Comparison of ENCODE assay signal across 2 cellular contexts in the genomic region with DNA sequence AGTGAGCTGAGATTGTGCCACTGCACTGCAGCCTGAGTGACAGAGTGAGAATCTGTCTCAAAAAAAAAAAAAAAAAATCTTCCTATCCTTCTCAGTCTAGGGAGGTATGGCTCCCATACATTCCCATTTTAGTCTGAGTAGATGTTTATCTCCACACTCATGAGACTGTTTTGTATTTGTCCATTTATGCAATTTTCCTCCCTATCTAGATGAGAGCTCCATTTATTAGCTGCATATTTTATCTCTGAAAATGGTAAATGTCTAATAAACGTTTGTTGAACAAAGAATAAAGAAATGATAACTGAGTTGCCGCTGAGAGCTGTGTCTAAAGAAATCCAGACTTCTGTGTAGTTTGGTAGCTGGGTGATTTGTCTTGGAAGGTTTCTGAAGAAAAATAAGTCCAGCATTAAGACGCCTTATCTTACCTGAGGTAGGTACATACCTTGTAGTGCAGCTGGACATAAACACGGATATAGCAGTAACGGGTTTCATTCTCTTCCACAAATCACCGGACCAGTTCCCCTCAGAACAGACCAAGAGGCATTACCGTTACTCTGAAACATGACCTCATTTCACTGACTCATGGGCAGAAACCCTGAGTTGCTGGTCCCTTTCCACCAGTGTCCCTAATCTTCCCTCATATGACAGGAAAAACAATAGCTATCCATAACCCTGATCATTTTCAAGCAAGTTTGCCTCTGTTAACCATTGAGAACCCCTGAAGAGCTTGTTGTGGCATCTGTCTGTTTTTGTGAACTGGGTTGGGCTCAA.
TF ChIP-seq lines count a peak whose summit lies in the region.

No MANE protein-coding gene starts in this region.

TF ChIP-seq in GM23338, 12 proteins besides CTCF, POLR2A, EP300 and RAD21 (continued from another document and continues in another):
- no peak for TF ChIP-seq POLR2AphosphoS5 (IDR thresholded peaks at IDR 0.05; ENCODE audit: low read depth)
- TF ChIP-seq NANOG (IDR thresholded peaks at IDR 0.05; ENCODE audit: borderline replicate concordance) = no peak
- TF ChIP-seq ETS1 (IDR thresholded peaks at IDR 0.05) = no peak
- TF ChIP-seq, protein P1, sequence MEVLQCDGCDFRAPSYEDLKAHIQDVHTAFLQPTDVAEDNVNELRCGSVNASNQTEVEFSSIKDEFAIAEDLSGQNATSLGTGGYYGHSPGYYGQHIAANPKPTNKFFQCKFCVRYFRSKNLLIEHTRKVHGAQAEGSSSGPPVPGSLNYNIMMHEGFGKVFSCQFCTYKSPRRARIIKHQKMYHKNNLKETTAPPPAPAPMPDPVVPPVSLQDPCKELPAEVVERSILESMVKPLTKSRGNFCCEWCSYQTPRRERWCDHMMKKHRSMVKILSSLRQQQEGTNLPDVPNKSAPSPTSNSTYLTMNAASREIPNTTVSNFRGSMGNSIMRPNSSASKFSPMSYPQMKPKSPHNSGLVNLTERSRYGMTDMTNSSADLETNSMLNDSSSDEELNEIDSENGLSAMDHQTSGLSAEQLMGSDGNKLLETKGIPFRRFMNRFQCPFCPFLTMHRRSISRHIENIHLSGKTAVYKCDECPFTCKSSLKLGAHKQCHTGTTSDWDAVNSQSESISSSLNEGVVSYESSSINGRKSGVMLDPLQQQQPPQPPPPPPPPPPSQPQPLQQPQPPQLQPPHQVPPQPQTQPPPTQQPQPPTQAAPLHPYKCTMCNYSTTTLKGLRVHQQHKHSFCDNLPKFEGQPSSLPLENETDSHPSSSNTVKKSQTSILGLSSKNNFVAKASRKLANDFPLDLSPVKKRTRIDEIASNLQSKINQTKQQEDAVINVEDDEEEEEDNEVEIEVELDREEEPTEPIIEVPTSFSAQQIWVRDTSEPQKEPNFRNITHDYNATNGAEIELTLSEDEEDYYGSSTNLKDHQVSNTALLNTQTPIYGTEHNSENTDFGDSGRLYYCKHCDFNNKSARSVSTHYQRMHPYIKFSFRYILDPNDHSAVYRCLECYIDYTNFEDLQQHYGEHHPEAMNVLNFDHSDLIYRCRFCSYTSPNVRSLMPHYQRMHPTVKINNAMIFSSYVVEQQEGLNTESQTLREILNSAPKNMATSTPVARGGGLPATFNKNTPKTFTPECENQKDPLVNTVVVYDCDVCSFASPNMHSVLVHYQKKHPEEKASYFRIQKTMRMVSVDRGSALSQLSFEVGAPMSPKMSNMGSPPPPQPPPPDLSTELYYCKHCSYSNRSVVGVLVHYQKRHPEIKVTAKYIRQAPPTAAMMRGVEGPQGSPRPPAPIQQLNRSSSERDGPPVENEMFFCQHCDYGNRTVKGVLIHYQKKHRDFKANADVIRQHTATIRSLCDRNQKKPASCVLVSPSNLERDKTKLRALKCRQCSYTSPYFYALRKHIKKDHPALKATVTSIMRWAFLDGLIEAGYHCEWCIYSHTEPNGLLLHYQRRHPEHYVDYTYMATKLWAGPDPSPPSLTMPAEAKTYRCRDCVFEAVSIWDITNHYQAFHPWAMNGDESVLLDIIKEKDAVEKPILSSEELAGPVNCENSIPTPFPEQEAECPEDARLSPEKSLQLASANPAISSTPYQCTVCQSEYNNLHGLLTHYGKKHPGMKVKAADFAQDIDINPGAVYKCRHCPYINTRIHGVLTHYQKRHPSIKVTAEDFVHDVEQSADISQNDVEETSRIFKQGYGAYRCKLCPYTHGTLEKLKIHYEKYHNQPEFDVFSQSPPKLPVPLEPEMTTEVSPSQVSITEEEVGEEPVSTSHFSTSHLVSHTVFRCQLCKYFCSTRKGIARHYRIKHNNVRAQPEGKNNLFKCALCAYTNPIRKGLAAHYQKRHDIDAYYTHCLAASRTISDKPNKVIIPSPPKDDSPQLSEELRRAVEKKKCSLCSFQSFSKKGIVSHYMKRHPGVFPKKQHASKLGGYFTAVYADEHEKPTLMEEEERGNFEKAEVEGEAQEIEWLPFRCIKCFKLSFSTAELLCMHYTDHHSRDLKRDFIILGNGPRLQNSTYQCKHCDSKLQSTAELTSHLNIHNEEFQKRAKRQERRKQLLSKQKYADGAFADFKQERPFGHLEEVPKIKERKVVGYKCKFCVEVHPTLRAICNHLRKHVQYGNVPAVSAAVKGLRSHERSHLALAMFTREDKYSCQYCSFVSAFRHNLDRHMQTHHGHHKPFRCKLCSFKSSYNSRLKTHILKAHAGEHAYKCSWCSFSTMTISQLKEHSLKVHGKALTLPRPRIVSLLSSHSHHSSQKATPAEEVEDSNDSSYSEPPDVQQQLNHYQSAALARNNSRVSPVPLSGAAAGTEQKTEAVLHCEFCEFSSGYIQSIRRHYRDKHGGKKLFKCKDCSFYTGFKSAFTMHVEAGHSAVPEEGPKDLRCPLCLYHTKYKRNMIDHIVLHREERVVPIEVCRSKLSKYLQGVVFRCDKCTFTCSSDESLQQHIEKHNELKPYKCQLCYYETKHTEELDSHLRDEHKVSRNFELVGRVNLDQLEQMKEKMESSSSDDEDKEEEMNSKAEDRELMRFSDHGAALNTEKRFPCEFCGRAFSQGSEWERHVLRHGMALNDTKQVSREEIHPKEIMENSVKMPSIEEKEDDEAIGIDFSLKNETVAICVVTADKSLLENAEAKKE (CRISPR knock-in tag; IDR thresholded peaks at IDR 0.05) = no peak
- TF ChIP-seq ZNF114 (CRISPR knock-in tag; IDR thresholded peaks at IDR 0.05) = no peak
- TF ChIP-seq, protein P2, sequence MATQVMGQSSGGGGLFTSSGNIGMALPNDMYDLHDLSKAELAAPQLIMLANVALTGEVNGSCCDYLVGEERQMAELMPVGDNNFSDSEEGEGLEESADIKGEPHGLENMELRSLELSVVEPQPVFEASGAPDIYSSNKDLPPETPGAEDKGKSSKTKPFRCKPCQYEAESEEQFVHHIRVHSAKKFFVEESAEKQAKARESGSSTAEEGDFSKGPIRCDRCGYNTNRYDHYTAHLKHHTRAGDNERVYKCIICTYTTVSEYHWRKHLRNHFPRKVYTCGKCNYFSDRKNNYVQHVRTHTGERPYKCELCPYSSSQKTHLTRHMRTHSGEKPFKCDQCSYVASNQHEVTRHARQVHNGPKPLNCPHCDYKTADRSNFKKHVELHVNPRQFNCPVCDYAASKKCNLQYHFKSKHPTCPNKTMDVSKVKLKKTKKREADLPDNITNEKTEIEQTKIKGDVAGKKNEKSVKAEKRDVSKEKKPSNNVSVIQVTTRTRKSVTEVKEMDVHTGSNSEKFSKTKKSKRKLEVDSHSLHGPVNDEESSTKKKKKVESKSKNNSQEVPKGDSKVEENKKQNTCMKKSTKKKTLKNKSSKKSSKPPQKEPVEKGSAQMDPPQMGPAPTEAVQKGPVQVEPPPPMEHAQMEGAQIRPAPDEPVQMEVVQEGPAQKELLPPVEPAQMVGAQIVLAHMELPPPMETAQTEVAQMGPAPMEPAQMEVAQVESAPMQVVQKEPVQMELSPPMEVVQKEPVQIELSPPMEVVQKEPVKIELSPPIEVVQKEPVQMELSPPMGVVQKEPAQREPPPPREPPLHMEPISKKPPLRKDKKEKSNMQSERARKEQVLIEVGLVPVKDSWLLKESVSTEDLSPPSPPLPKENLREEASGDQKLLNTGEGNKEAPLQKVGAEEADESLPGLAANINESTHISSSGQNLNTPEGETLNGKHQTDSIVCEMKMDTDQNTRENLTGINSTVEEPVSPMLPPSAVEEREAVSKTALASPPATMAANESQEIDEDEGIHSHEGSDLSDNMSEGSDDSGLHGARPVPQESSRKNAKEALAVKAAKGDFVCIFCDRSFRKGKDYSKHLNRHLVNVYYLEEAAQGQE (IDR thresholded peaks at IDR 0.05; ENCODE audit: unreplicated experiment) = no peak
- TF ChIP-seq STAT1 (IDR thresholded peaks at IDR 0.05; ENCODE audit: unreplicated experiment) = no peak
- TF ChIP-seq CREB1 (CRISPR knock-in tag; IDR thresholded peaks at IDR 0.05; ENCODE audit: low read depth) = no peak

TF ChIP-seq in SK-N-SH, 30 proteins besides CTCF, POLR2A, EP300 and RAD21:
- TF ChIP-seq USF1 (IDR thresholded peaks at IDR 0.05; ENCODE audit: borderline replicate concordance, low read depth) (no peak), RCOR1 (IDR thresholded peaks at IDR 0.05; ENCODE audit: low read length) (peak; percentile 46; the same call in 1 of the 2 replicates), GATA2 (CRISPR knock-in tag; IDR thresholded peaks at IDR 0.05) (peak; percentile 67), NRF1 (IDR thresholded peaks at IDR 0.05; ENCODE audit: low read depth, low read length) (no peak), TCF12 (IDR thresholded peaks at IDR 0.05) (no peak), FOSL2 (IDR thresholded peaks at IDR 0.05; ENCODE audit: borderline replicate concordance, low read depth) (peak; percentile 59), JUND (IDR thresholded peaks at IDR 0.05) (peak; percentile 29), NFIC (IDR thresholded peaks at IDR 0.05; ENCODE audit: borderline replicate concordance) (no peak), SIN3A (IDR thresholded peaks at IDR 0.05; ENCODE audit: borderline replicate concordance, low read depth, low read length) (no peak), IRF3 (IDR thresholded peaks at IDR 0.05; ENCODE audit: low read depth, low read length) (no peak)
- TF ChIP-seq, protein P2 (IDR thresholded peaks at IDR 0.05; ENCODE audit: low read depth, low read length) = no peak
